ENCODE assay signal across 23 cellular contexts in the genomic region with DNA sequence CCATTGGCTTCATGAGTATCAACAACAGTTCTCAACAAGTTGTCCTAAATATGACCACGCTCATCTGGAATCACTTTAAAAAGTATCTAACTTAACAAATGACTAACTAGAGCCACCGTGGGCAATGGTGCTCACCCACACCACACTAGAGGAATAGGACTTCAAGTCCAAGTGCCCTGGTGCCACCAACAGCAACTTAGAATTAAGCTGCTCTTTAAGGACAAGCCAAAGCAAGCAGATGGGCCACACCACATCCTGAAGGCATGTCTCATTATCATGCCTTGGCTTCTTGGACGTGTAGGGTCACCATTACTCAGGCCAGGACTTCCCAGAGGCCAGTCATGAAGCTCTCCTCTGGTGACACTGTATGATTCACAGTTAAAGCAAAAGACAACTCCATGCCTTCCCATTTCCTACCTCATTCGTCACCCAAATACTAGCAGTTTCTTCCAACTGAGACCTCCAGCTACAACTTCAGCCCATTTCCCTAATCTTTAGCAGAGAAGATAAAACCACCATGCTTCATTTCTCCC. TPM values are rescaled to one million over a fixed set of nuclear protein-coding genes. Genes with fewer than 3 reads are reported as not detected.
A peak's percentile ranks its signal among the peaks of the same experiment; 100 is the strongest.
DNase-seq lines count a peak whose midpoint lies in the region; FAIRE-seq and TF ChIP-seq lines count a peak whose summit lies in the region.
"Had no signal": no experiment of that assay in that cellular context is flagged by ENCODE, and none has a peak within 500 bp of the region (broad histone marks: within the 10 kb centered on the region; RNA-seq: fewer than 3 reads in every experiment).

No MANE protein-coding gene starts in this region.

- peaks cover 8% of the 10 kb centered on the region for H3K9me3 ChIP-seq in trophoblast cell (ENCODE audit: insufficient read depth, low read depth, low read length)
- H3K9me3 ChIP-seq in esophagus squamous epithelium = no peaks in the 10 kb centered on the region
- H3K9me3 ChIP-seq: suprapubic skin had no signal

- WGBS in trophoblast cell (ENCODE audit: extremely low coverage, insufficient coverage, insufficient read length) = no CpG with 5 or more reads among the region's 4 CpGs
- 61 to 67% methylated on average over 4 of the region's 4 CpGs for WGBS in esophagus squamous epithelium, 2 donors

- H3K79me1 ChIP-seq in trophoblast cell (ENCODE audit: low read length) = no peaks in the 10 kb centered on the region

- no peak overlapping the region for H3K23ac ChIP-seq in trophoblast cell (ENCODE audit: low read length)

- H2BK120ac ChIP-seq in trophoblast cell (ENCODE audit: insufficient read depth, low read length, poor library complexity) = no peak overlapping the region

- H3K79me2 ChIP-seq in trophoblast cell (ENCODE audit: control insufficient read depth, insufficient read depth, low read length, poor library complexity) = no peaks in the 10 kb centered on the region

- no peak overlapping the region for H3K4me2 ChIP-seq in trophoblast cell (ENCODE audit: low read length)
- H3K4me2 ChIP-seq: BLaER1 treated with 17β-estradiol and CSF1 and Interleukin-3, amounts not matched to agents 10 nM and 100 nM had no signal

- H3K4me1 ChIP-seq in trophoblast cell (ENCODE audit: control insufficient read depth in 1 of 2, insufficient read depth in 2 of 2, low read length in 2 of 2) = no peaks in the 10 kb centered on the region
- H3K4me1 ChIP-seq in esophagus squamous epithelium = no peaks in the 10 kb centered on the region
- H3K4me1 ChIP-seq: suprapubic skin had no signal

- H3K4me3 ChIP-seq in epithelial cell of esophagus (ENCODE audit: low read length) = no peak overlapping the region
- no peak overlapping the region for H3K4me3 ChIP-seq in trophoblast cell (ENCODE audit: low read depth, low read length)
- H3K4me3 ChIP-seq in esophagus squamous epithelium = no peak overlapping the region
- H3K4me3 ChIP-seq: BLaER1 treated with 17β-estradiol and CSF1 and Interleukin-3, amounts not matched to agents 10 nM and 100 nM; suprapubic skin had no signal

- no peak overlapping the region for H2AFZ ChIP-seq in trophoblast cell (ENCODE audit: insufficient read depth, low read length, poor library complexity)

- no peak overlapping the region for H3K14ac ChIP-seq in trophoblast cell (ENCODE audit: low read length)

- H3K9ac ChIP-seq in trophoblast cell (ENCODE audit: low read length) = no peak overlapping the region
- H3K9ac ChIP-seq: BLaER1 treated with 17β-estradiol and CSF1 and Interleukin-3, amounts not matched to agents 10 nM and 100 nM had no signal

- no peak for FAIRE-seq in urothelium cell line (lab: Jason Lieb, UNC)

- intact Hi-C loops in esophagus squamous epithelium (cut with DNase I) = no loop called here

- TF ChIP-seq CTCF in epithelial cell of esophagus (IDR thresholded peaks at IDR 0.05; ENCODE audit: insufficient read depth, low read depth, low read length, missing control alignments) (no peak), esophagus squamous epithelium (IDR thresholded peaks at IDR 0.05) (no peak)

- H3K27ac ChIP-seq in trophoblast cell (ENCODE audit: low read depth, low read length) = no peak overlapping the region
- H3K27ac ChIP-seq in esophagus squamous epithelium = no peak overlapping the region
- H3K27ac ChIP-seq: BLaER1 treated with 17β-estradiol and CSF1 and Interleukin-3, amounts not matched to agents 10 nM and 100 nM; HL-60; suprapubic skin had no signal

- no peak overlapping the region for H2BK5ac ChIP-seq in trophoblast cell (ENCODE audit: low read depth, low read length, poor library complexity)

- no peak overlapping the region for H2BK12ac ChIP-seq in trophoblast cell (ENCODE audit: low read length)

- H3K4ac ChIP-seq in trophoblast cell (ENCODE audit: low read depth, low read length) = no peak overlapping the region

- no peak for TF ChIP-seq POLR2A in esophagus squamous epithelium (IDR thresholded peaks at IDR 0.05)

- H4K91ac ChIP-seq in trophoblast cell (ENCODE audit: low read depth, low read length) = no peak overlapping the region

- DNase-seq in EH (ENCODE audit: low read depth) = peak; percentile 93
- peak; percentile 62 for DNase-seq in LHCN-M2 (ENCODE audit: low read depth)
- peak; percentile 74 for DNase-seq in epithelial cell of esophagus (ENCODE audit: low read depth)
- peak; percentile 74 to 81 for DNase-seq in trophoblast cell
- no peak for DNase-seq in esophagus squamous epithelium (lab: John Stamatoyannopoulos, UW)
- DNase-seq in NCI-H1092 treated with DMSO at 0.1 percent for 48 hours (lab: John Stamatoyannopoulos, UW) = no peak
- DNase-seq in DMS114 treated with DMSO at 0.1 percent for 48 hours (lab: John Stamatoyannopoulos, UW; ENCODE audit: unreplicated experiment) = no peak
- no peak for DNase-seq in urothelium cell line (ENCODE audit: low spot score)
- DNase-seq: activated CD4-positive, CD25-positive, alpha-beta regulatory T cell treated with anti-CD3 and anti-CD28 coated beads, Interleukin-2, amount 50 U/mL, for 72 hours; activated effector memory CD4-positive, alpha-beta T cell treated with anti-CD3 and anti-CD28 coated beads, Interleukin-2, amount 50 U/mL, for 16 hours; anterior cingulate cortex; cortex of kidney; DMS53; erythroblast; Kasumi-1; SHP77; stimulated activated CD4-positive, alpha-beta T cell treated with anti-CD3 and anti-CD28 coated beads, Interleukin-4, amount 100 ng/mL, for 24 hours; stimulated activated CD8-positive, alpha-beta memory T cell treated with anti-CD3 and anti-CD28 coated beads, Interleukin-4, amount 100 ng/mL, for 48 hours; T-helper 2 cell had no signal

- H2AK5ac ChIP-seq in trophoblast cell (ENCODE audit: low read length) = no peak overlapping the region

- H4K8ac ChIP-seq in trophoblast cell (ENCODE audit: low read depth, low read length) = no peak overlapping the region

- H3K27me3 ChIP-seq in trophoblast cell (ENCODE audit: insufficient read depth, low read length) (no peaks in the 10 kb centered on the region), esophagus squamous epithelium (peaks cover 0 to 11% (median 0%) of the 10 kb centered on the region in 4 donors)
- H3K27me3 ChIP-seq: BLaER1 treated with 17β-estradiol and CSF1 and Interleukin-3, amounts not matched to agents 10 nM and 100 nM; suprapubic skin had no signal

- H4K12ac ChIP-seq in trophoblast cell (ENCODE audit: low read depth, low read length) = no peak overlapping the region

- no peak overlapping the region for H3K18ac ChIP-seq in trophoblast cell (ENCODE audit: low read length)

- peaks cover 3 to 10% of the 10 kb centered on the region in 2 experiments for H3K36me3 ChIP-seq in trophoblast cell (ENCODE audit: control insufficient read depth in 1 of 2, insufficient read depth in 2 of 2, low read length in 2 of 2)
- peaks cover 0 to 36% (median 3%) of the 10 kb centered on the region in 3 donors for H3K36me3 ChIP-seq in esophagus squamous epithelium

RNA-seq across cellular contexts. Expression of a gene that starts 9.4 kb away (rescaled TPM):
- total RNA-seq in LHCN-M2 (2014; rRNA removed) = not detected in 2 replicates
- polyA plus RNA-seq in LHCN-M2 (2012) = not detected
- polyA plus RNA-seq in trophoblast cell (2013) = 0.72 and 0.75 TPM in 2 replicates
- 1 to 10 TPM in 3 of 4 donors, under 1 TPM in 1; 0.48 to 8.2 (median 3.5) TPM for total RNA-seq in esophagus squamous epithelium
- total RNA-seq: mucosa of gallbladder had no signal

RNA-seq across cellular contexts. Expression of a gene that starts 46.8 kb away (rescaled TPM):
- total RNA-seq in LHCN-M2 (2014; rRNA removed) = 15.1 and 15.8 TPM in 2 replicates
- polyA plus RNA-seq in LHCN-M2 (2012) = 16.2 TPM
- 45.2 and 49.1 TPM in 2 replicates for polyA plus RNA-seq in trophoblast cell (2013)
- 10 to 100 TPM; 18.4 to 41.4 (median 28.4) TPM for total RNA-seq in esophagus squamous epithelium

Comparison
In these comparisons a context has a peak if more than half of its experiments do, and no peak if none do; other contexts are left out.
1. DNase-seq: peak in EH (single experiment), LHCN-M2 (single experiment), epithelial cell of esophagus (single experiment) and trophoblast cell (2 of 2); none in esophagus squamous epithelium (single experiment), NCI-H1092 treated with DMSO at 0.1 percent for 48 hours (single experiment), DMS114 treated with DMSO at 0.1 percent for 48 hours (single experiment) and urothelium cell line (single experiment).